In the genomic region with DNA sequence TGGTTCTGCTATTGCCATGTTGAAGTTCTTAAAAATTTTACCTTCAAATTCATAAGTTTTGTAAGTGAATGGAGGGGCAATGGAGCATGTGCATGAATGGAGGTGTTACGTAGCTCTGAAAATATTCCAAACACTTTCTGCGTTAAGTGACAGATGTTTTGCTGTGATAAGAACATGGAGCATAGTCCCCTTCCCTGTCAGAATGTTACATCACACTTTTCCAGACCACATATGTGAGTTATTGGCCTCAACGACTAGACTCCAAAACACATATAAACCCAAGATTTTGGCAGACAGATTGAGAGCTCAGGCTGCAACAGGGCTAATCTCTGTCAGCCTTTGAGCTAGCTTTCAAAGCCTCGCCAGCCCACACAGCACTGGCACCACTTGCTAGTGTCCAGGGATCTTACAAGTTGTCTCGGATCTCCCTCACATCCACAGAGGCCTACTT, we compare ENCODE assay signal across 26 cellular contexts.
"Had no signal": no experiment of that assay in that cellular context is flagged by ENCODE, and none has a peak within 500 bp of the region (broad histone marks: within the 10 kb centered on the region; RNA-seq: fewer than 3 reads in every experiment).

No MANE protein-coding gene starts in this region.

- ATAC-seq: activated CD8-positive, alpha-beta memory T cell treated with anti-CD3 and anti-CD28 coated beads, Interleukin-2, amount 10 ng/mL, durations not matched to agents 7 days and 5 days; activated T-helper 17 cell treated with anti-CD3 and anti-CD28 coated beads, Interleukin-2, amount 50 U/mL, for 72 hours; PC-3; SK-N-SH treated with all-trans-retinoic acid at 6 μM for 48 hours had no signal

- H3K9me3 ChIP-seq: MG63, SJSA1 had no signal

- H3K27ac ChIP-seq: SJSA1 had no signal

- H3K4me3 ChIP-seq: MG63, SJSA1 had no signal

- H3K36me3 ChIP-seq: MG63, SJSA1 had no signal

- FAIRE-seq: RCC 7860 had no signal

- H3K27me3 ChIP-seq: MG63, SJSA1 had no signal

- DNase-seq: activated B cell treated with CpG ODN at 0.5 μM for 24 hours; activated CD4-positive, alpha-beta T cell treated with anti-CD3 and anti-CD28 coated beads for 1 hour; activated CD4-positive, alpha-beta T cell treated with anti-CD3 and anti-CD28 coated beads, Interleukin-2, amount 50 U/mL, for 48 hours; activated CD8-positive, alpha-beta memory T cell treated with anti-CD3 and anti-CD28 coated beads, Interleukin-2, amount 10 ng/mL, durations not matched to agents 7 days and 5 days; activated gamma-delta T cell; activated naive CD4-positive, alpha-beta T cell treated with anti-CD3 and anti-CD28 coated beads for 36 hours; activated naive CD8-positive, alpha-beta T cell treated with anti-CD3 and anti-CD28 coated beads for 36 hours; activated T-cell treated with anti-CD3 and anti-CD28 coated beads, Interleukin-2, amount 50 U/mL, for 48 hours; cerebellar nuclear complex; MG63; MV-4-11; NCI-H1105; NCI-H1436; NCI-H1694 treated with DMSO at 0.1 percent for 48 hours; NCI-H2029 treated with DMSO at 0.1 percent for 48 hours; NCI-H345; NCI-H510A; NCI-H526 treated with DMSO at 0.1 percent for 48 hours; NK-92 treated with Interleukin-12 subunit alpha and Interleukin-12 subunit beta, amount 100 ng/mL, for 24 hours; PC-3; SHP77; SW 1271 had no signal
